24 cellular contexts compared by ENCODE assay signal in the genomic region with DNA sequence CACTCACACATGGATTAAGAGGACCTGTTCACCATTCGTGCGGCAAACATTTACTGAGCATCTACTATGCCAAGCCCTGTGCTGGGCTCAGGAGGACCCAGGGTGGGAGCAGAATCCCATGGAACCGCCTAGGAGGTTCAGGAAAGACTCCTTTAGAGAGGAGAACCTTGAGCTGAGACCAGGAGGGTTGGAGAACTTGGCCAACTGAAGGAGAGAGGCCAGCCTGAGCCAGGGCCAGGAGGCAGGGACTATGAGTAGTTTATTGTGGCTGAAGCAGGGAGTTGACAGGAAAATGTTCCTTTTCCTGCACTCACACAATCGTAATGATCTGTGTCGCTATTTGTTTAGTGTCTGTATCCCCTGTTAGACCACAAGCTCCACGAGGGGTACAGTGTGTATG.
DNase-seq lines count a peak whose midpoint lies in the region; ATAC-seq and TF ChIP-seq lines count a peak whose summit lies in the region.
"Had no signal": no experiment of that assay in that cellular context is flagged by ENCODE, and none has a peak within 500 bp of the region (broad histone marks: within the 10 kb centered on the region; RNA-seq: fewer than 3 reads in every experiment).

No MANE protein-coding gene starts in this region.

- peaks cover 3 to 25% of the 10 kb centered on the region in 2 donors for H3K36me3 Mint-ChIP-seq in CD14-positive monocyte
- no peaks in the 10 kb centered on the region for H3K36me3 Mint-ChIP-seq in activated T-cell treated with anti-CD3 and anti-CD28 coated beads, Interleukin-2, amount 50 U/mL, for 24 hours (ENCODE audit: low read depth)

- CTCF ChIA-PET in A673 (lab: Charles Lee), result no interaction called here

- H3K4me3 ChIP-seq in Peyer's patch (peak overlapping the region in 1 of 4 donors; percentile 43), lower lobe of right lung (no peak overlapping the region), spleen (no peak overlapping the region), A673 (ENCODE audit: low read depth, low read length, poor library complexity, severe bottlenecking) (no peak overlapping the region), right lobe of liver (no peak overlapping the region)

- H3K27ac Mint-ChIP-seq in CD14-positive monocyte, result peak overlapping the region in 4 of 7 donors; percentile 38 to 76 (median 44)
- no peak overlapping the region for H3K27ac Mint-ChIP-seq in activated T-cell treated with anti-CD3 and anti-CD28 coated beads, Interleukin-2, amount 50 U/mL, for 24 hours

- no peak overlapping the region for H3K4me3 Mint-ChIP-seq in CD14-positive monocyte
- no peak overlapping the region for H3K4me3 Mint-ChIP-seq in activated T-cell treated with anti-CD3 and anti-CD28 coated beads, Interleukin-2, amount 50 U/mL, for 24 hours

- H3K4me1 ChIP-seq in Peyer's patch, result peaks cover 0 to 30% (median 6%) of the 10 kb centered on the region in 4 donors
- peaks cover 35% of the 10 kb centered on the region for H3K4me1 ChIP-seq in lower lobe of right lung
- H3K4me1 ChIP-seq in spleen, result peaks cover 0 to 35% (median 24%) of the 10 kb centered on the region in 6 donors
- peaks cover 2% of the 10 kb centered on the region for H3K4me1 ChIP-seq in A673 (ENCODE audit: insufficient read depth, low read length, poor library complexity, severe bottlenecking)
- H3K4me1 ChIP-seq in right lobe of liver, result peaks cover 0 to 12% (median 0%) of the 10 kb centered on the region in 4 donors
- H3K4me1 ChIP-seq: BE2C had no signal

- POLR2A ChIA-PET in A673 (lab: Charles Lee; ENCODE audit: low non-redundant PET), result no interaction called here

- no peak for TF ChIP-seq CTCF in CD14-positive monocyte (IDR thresholded peaks at IDR 0.05)
- TF ChIP-seq CTCF in Peyer's patch (IDR thresholded peaks at IDR 0.05), result no peak
- no peak for TF ChIP-seq CTCF in lower lobe of right lung (IDR thresholded peaks at IDR 0.05)
- no peak for TF ChIP-seq CTCF in spleen (IDR thresholded peaks at IDR 0.05 in 8 of 11, conservative IDR thresholded peaks at IDR 0.05 in 3 of 11)
- TF ChIP-seq CTCF in A673 (conservative IDR thresholded peaks at IDR 0.05; ENCODE audit: low read depth, low read length), result no peak
- TF ChIP-seq CTCF in right lobe of liver (IDR thresholded peaks at IDR 0.05), result no peak

- H3K27ac ChIP-seq in Peyer's patch (peak overlapping the region in 3 of 4 donors; percentile 3 to 80 (median 74)), lower lobe of right lung (peak overlapping the region; percentile 53), spleen (no peak overlapping the region), A673 (ENCODE audit: low read depth, low read length, poor library complexity, severe bottlenecking) (no peak overlapping the region), right lobe of liver (no peak overlapping the region)
- H3K27ac ChIP-seq: 22Rv1, RWPE1 had no signal

- no peaks in the 10 kb centered on the region for H3K27me3 ChIP-seq in Peyer's patch
- no peaks in the 10 kb centered on the region for H3K27me3 ChIP-seq in lower lobe of right lung (ENCODE audit: low read depth)
- no peaks in the 10 kb centered on the region for H3K27me3 ChIP-seq in spleen (replicated peaks in 1 of 7)
- no peaks in the 10 kb centered on the region for H3K27me3 ChIP-seq in A673 (replicated peaks; ENCODE audit: insufficient read depth, low read depth, low read length, poor library complexity)
- H3K27me3 ChIP-seq in right lobe of liver, result no peaks in the 10 kb centered on the region
- H3K27me3 ChIP-seq: BE2C had no signal

- no TSS peak for BruUV-seq in A673 (replicated peaks; lab: Mats Ljungman, UMichigan)

- H3K9me3 Mint-ChIP-seq in CD14-positive monocyte, result peaks cover 0 to 2% (median 0%) of the 10 kb centered on the region in 7 donors
- H3K9me3 Mint-ChIP-seq in activated T-cell treated with anti-CD3 and anti-CD28 coated beads, Interleukin-2, amount 50 U/mL, for 24 hours, result peaks cover 2% of the 10 kb centered on the region

- DNase-seq in CD14-positive monocyte (ENCODE audit: low spot score), result no peak
- no peak for DNase-seq in Peyer's patch
- no peak for DNase-seq in lower lobe of right lung
- peak; percentile 7 for DNase-seq in spleen
- DNase-seq in activated T-cell treated with anti-CD3 and anti-CD28 coated beads, Interleukin-2, amount 50 U/mL, for 24 hours, result no peak
- no peak for DNase-seq in A673 (ENCODE audit: low spot score)
- DNase-seq in right lobe of liver, result no peak
- DNase-seq: ACHN, BE2C, DMS153, DND-41, H7, KBM-7, MV-4-11, NCI-H1105, NCI-H146, NCI-H2029, NCI-H446, NCI-H524 treated with DMSO at 0.1 percent for 48 hours, NCI-H774, SHP77 had no signal

- TF ChIP-seq POLR2A in Peyer's patch (IDR thresholded peaks at IDR 0.05) (no peak), spleen (IDR thresholded peaks at IDR 0.05) (no peak), right lobe of liver (IDR thresholded peaks at IDR 0.05) (no peak)

- no peaks in the 10 kb centered on the region for H3K9me3 ChIP-seq in Peyer's patch
- H3K9me3 ChIP-seq in lower lobe of right lung, result no peaks in the 10 kb centered on the region
- H3K9me3 ChIP-seq in spleen, result no peaks in the 10 kb centered on the region
- no peaks in the 10 kb centered on the region for H3K9me3 ChIP-seq in A673 (ENCODE audit: low read depth, low read length, poor library complexity, severe bottlenecking)
- no peaks in the 10 kb centered on the region for H3K9me3 ChIP-seq in right lobe of liver
- H3K9me3 ChIP-seq: BE2C had no signal

- ATAC-seq in lower lobe of right lung (no peak), HG03469 (IDR thresholded peaks at IDR 0.05; ENCODE audit: unreplicated experiment) (no peak), right lobe of liver (no peak)

- peaks cover 60% of the 10 kb centered on the region for H3K4me1 Mint-ChIP-seq in CD14-positive monocyte
- H3K4me1 Mint-ChIP-seq in activated T-cell treated with anti-CD3 and anti-CD28 coated beads, Interleukin-2, amount 50 U/mL, for 24 hours (ENCODE audit: low read depth), result peaks cover 20% of the 10 kb centered on the region

- intact Hi-C loops in CD14-positive monocyte (cut with micrococcal nuclease) (loop anchor here (5.0 to 10.0 kb wide), 2 partner anchors 726 to 729 kb away; no protein-coding TSS in a partner anchor), lower lobe of right lung (cut with DNase I) (no loop called here), spleen (cut with DNase I; ENCODE audit: low total_unique reads) (no loop called here), A673 (cut with micrococcal nuclease; ENCODE audit: unreplicated experiment) (no loop called here), right lobe of liver (cut with DNase I) (no loop called here)

- WGBS in spleen, 5 donors, result 79 to 90% (median 86%) methylated on average over 6 of the region's 6 CpGs
- WGBS in right lobe of liver (ENCODE audit: insufficient coverage, low coverage, low lambda C conversion rate, missing lambda C conversion rate), result 100% methylated on average over 2 of the region's 6 CpGs

- peaks cover 27 to 39% (median 37%) of the 10 kb centered on the region in 3 donors for H3K27me3 Mint-ChIP-seq in CD14-positive monocyte (ENCODE audit: low read depth in 3 of 3)
- no peaks in the 10 kb centered on the region for H3K27me3 Mint-ChIP-seq in activated T-cell treated with anti-CD3 and anti-CD28 coated beads, Interleukin-2, amount 50 U/mL, for 24 hours

- no peaks in the 10 kb centered on the region for H3K36me3 ChIP-seq in Peyer's patch
- no peaks in the 10 kb centered on the region for H3K36me3 ChIP-seq in lower lobe of right lung
- no peaks in the 10 kb centered on the region for H3K36me3 ChIP-seq in spleen
- H3K36me3 ChIP-seq in A673 (ENCODE audit: insufficient read depth, low read length, poor library complexity, severe bottlenecking), result no peaks in the 10 kb centered on the region
- H3K36me3 ChIP-seq in right lobe of liver, result no peaks in the 10 kb centered on the region
- H3K36me3 ChIP-seq: BE2C had no signal

Comparison
In these comparisons a context has a peak if more than half of its experiments do, and no peak if none do; other contexts are left out.
1. H3K27ac ChIP-seq: peak in Peyer's patch (3 of 4) and lower lobe of right lung (single experiment); none in spleen (0 of 8), A673 (single experiment) and right lobe of liver (0 of 3).
2. intact Hi-C loops: an anchor here in CD14-positive monocyte (5.0 to 10.0 kb wide); none called in lower lobe of right lung, spleen, A673 and right lobe of liver.